ENCODE assay signal across 30 cellular contexts in the genomic region with DNA sequence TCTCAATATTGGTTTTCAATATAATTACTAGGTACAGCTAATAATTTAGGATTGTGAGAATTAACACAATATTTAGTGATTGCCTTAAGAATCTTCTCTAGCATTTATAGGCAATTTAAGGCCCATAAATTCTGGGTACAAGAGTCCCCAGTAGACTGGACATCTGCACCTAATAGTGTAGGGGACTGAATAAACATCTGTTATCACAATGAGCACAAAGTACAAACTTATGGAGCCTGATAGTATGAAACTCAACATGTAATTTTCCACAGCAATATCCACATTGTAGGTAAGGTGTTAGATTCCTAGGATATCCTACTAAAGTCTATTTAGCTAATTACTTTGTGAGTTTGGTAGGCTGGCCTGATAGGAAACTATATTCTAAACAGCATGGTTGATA.
"Had no signal": no experiment of that assay in that cellular context is flagged by ENCODE, and none has a peak within 500 bp of the region (broad histone marks: within the 10 kb centered on the region; RNA-seq: fewer than 3 reads in every experiment).

No MANE protein-coding gene starts in this region.

- H3K9me3 ChIP-seq: ascending aorta, colonic mucosa, esophagus squamous epithelium, gastroesophageal sphincter had no signal

- H3K36me3 ChIP-seq: ascending aorta, breast epithelium, cardiac muscle cell, colonic mucosa, esophagus squamous epithelium, gastroesophageal sphincter had no signal

- H3K27ac ChIP-seq: ascending aorta, breast epithelium, cardiac muscle cell, colonic mucosa, epithelial cell of prostate, esophagus squamous epithelium, gastroesophageal sphincter had no signal

- FAIRE-seq: endothelial cell of umbilical vein had no signal

- H3K27me3 ChIP-seq: ascending aorta, breast epithelium, cardiac muscle cell, colonic mucosa, esophagus squamous epithelium, gastroesophageal sphincter had no signal

- DNase-seq: activated CD4-positive, alpha-beta memory T cell treated with anti-CD3 and anti-CD28 coated beads for 36 hours; activated CD4-positive, alpha-beta T cell treated with anti-CD3 and anti-CD28 coated beads for 36 hours; activated CD4-positive, alpha-beta T cell treated with anti-CD3 and anti-CD28 coated beads, Interleukin-2, amount 10 ng/mL, durations not matched to agents 24 days and 14 days; activated CD4-positive, CD25-positive, alpha-beta regulatory T cell; activated CD4-positive, CD25-positive, alpha-beta regulatory T cell treated with anti-CD3 and anti-CD28 coated beads, Interleukin-2, amount 50 U/mL, for 72 hours; activated CD8-positive, alpha-beta memory T cell treated with anti-CD3 and anti-CD28 coated beads, Interleukin-2, amount 10 ng/mL, durations not matched to agents 7 days and 5 days; activated CD8-positive, alpha-beta memory T cell treated with anti-CD3 and anti-CD28 coated beads, Interleukin-2, amount 50 U/mL, for 4 hours; activated CD8-positive, alpha-beta T cell treated with anti-CD3 and anti-CD28 coated beads, Interleukin-2, amount 10 ng/mL, durations not matched to agents 7 days and 5 days; activated effector memory CD4-positive, alpha-beta T cell treated with anti-CD3 and anti-CD28 coated beads, Interleukin-2, amount 50 U/mL, for 16 hours; activated naive CD4-positive, alpha-beta T cell; activated naive CD4-positive, alpha-beta T cell treated with anti-CD3 and anti-CD28 coated beads, Interleukin-2, amount 10 ng/mL, durations not matched to agents 7 days and 5 days; activated naive CD8-positive, alpha-beta T cell treated with anti-CD3 and anti-CD28 coated beads, Interleukin-2, amount 10 ng/mL, durations not matched to agents 7 days and 5 days; activated T-cell treated with anti-CD3 and anti-CD28 coated beads, Interleukin-2, amount 50 U/mL, for 1 hour; activated T-cell treated with anti-CD3 and anti-CD28 coated beads, Interleukin-2, amount 50 U/mL, for 48 hours; central memory CD4-positive, alpha-beta T cell; cerebellar nuclear complex; colonic mucosa; effector CD8-positive, alpha-beta T cell; esophagus squamous epithelium; foreskin melanocyte; head of caudate nucleus; T-cell; T1000 had no signal

- ATAC-seq: activated CD4-positive, alpha-beta T cell treated with anti-CD3 and anti-CD28 coated beads for 36 hours; activated CD8-positive, alpha-beta memory T cell treated with anti-CD3 and anti-CD28 coated beads, Interleukin-2, amount 10 ng/mL, durations not matched to agents 7 days and 5 days; activated CD8-positive, alpha-beta T cell treated with anti-CD3 and anti-CD28 coated beads, Interleukin-2, amount 10 ng/mL, durations not matched to agents 7 days and 5 days; activated naive CD4-positive, alpha-beta T cell treated with anti-CD3 and anti-CD28 coated beads, Interleukin-2, amount 50 U/mL, for 72 hours; gastroesophageal sphincter; T-cell had no signal

- H3K4me3 ChIP-seq: ascending aorta, breast epithelium, cardiac muscle cell, colonic mucosa, esophagus squamous epithelium, gastroesophageal sphincter had no signal

- H3K4me1 ChIP-seq: ascending aorta, breast epithelium, colonic mucosa, esophagus squamous epithelium had no signal
